8 cellular contexts compared by ENCODE assay signal in the genomic region with DNA sequence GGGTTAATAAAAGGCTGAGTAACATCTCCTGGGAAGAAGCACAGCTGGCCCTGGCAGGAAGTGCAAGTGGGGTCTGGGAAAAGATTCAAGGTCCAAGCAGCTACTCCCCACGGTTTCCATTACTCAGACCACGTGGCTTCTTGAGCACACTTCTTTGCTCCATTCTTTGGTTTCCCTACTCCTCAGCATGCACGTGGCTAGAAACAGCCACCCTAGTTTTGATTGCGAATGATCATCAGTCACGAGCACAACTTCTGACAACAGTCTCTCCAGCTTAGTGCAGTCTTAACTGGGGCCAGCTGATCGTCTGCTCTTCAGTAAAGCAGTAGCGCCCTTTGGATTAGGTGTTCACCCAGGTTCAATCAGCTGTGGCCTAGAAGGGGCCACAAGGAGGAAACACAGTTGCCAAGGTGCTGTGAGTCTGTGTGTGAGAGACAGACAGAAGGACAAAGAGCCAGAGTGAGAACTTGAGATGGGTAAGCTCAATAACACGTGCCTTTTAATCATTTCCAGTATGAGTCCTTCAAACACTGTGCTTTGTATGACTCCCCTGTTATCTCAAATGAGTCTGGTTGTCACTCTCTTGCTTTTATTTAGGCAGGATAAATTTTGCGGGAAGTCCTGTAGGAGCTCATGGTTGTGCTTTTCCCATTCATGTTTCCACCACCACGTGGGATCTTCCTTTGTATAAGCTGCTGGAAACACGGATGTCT. TPM values are rescaled to one million over a fixed set of nuclear protein-coding genes. Genes with fewer than 3 reads are reported as not detected.
A peak's percentile ranks its signal among the peaks of the same experiment; 100 is the strongest.
DNase-seq lines count a peak whose midpoint lies in the region; ATAC-seq and TF ChIP-seq lines count a peak whose summit lies in the region.

No MANE protein-coding gene starts in this region.

- no peak for TF ChIP-seq CTCF in osteoblast (IDR thresholded peaks at IDR 0.05; ENCODE audit: extremely low read depth, low read depth, low read length)

- H3K27me3 Mint-ChIP-seq in CD4-positive, CD25-positive, alpha-beta regulatory T cell = peaks cover 57% of the 10 kb centered on the region

- H3K79me2 ChIP-seq in osteoblast (ENCODE audit: insufficient read depth, low read length) = peaks cover 35% of the 10 kb centered on the region

- no peaks in the 10 kb centered on the region for H3K36me3 ChIP-seq in CD4-positive, CD25-positive, alpha-beta regulatory T cell (ENCODE audit: control insufficient read depth, insufficient read depth, low read length)
- peaks cover 5% of the 10 kb centered on the region for H3K36me3 ChIP-seq in osteoblast (ENCODE audit: insufficient read depth, low read length)

- peak overlapping the region in 1 of 3 donors; percentile 64 for H3K27ac Mint-ChIP-seq in CD4-positive, CD25-positive, alpha-beta regulatory T cell

- peak in 1 of 2 donors; percentile 11 for ATAC-seq in CD4-positive, CD25-positive, alpha-beta regulatory T cell (ENCODE audit: low read depth in 2 of 2)
- ATAC-seq in GM19324 (IDR thresholded peaks at IDR 0.05; ENCODE audit: low FRiP score, unreplicated experiment) (no peak), GM18861 (IDR thresholded peaks at IDR 0.05; ENCODE audit: unreplicated experiment) (no peak)

- DNase-seq in CD4-positive, CD25-positive, alpha-beta regulatory T cell = no peak
- peak; percentile 85 for DNase-seq in RPMI7951 (ENCODE audit: low read depth)
- DNase-seq in fibroblast of gingiva (ENCODE audit: low read depth) = peak; percentile 82
- DNase-seq in osteoblast (ENCODE audit: insufficient read length, low spot score, missing footprints) = peak; percentile 69
- DNase-seq in NCI-H526 treated with DMSO at 0.1 percent for 48 hours (lab: John Stamatoyannopoulos, UW) = no peak
- no peak for DNase-seq in islet precursor cell

- H2AFZ ChIP-seq in osteoblast (ENCODE audit: low read length) = peak overlapping the region; percentile 82

- H3K9me3 ChIP-seq in CD4-positive, CD25-positive, alpha-beta regulatory T cell (ENCODE audit: control insufficient read depth in 2 of 2, low read length in 2 of 2) = no peaks in the 10 kb centered on the region
- H3K9me3 ChIP-seq in osteoblast (ENCODE audit: low read depth, low read length) = no peaks in the 10 kb centered on the region

- no peak overlapping the region for H3K27ac ChIP-seq in CD4-positive, CD25-positive, alpha-beta regulatory T cell (ENCODE audit: insufficient read depth, low read length, poor library complexity, severe bottlenecking)
- H3K27ac ChIP-seq in osteoblast (ENCODE audit: low read depth, low read length) = peak overlapping the region; percentile 96

- peak overlapping the region; percentile 68 to 83 (median 78) for H3K4me3 Mint-ChIP-seq in CD4-positive, CD25-positive, alpha-beta regulatory T cell

- peaks cover 8% of the 10 kb centered on the region for H3K4me1 ChIP-seq in CD4-positive, CD25-positive, alpha-beta regulatory T cell (ENCODE audit: control insufficient read depth, insufficient read depth, low read length, poor library complexity, severe bottlenecking)
- H3K4me1 ChIP-seq in osteoblast (ENCODE audit: insufficient read depth, low read length) = peaks cover 26% of the 10 kb centered on the region

- H4K20me1 ChIP-seq in osteoblast (ENCODE audit: insufficient read depth, low read length) = peaks cover 16% of the 10 kb centered on the region

- peaks cover 0 to 18% (median 8%) of the 10 kb centered on the region in 4 donors for H3K4me1 Mint-ChIP-seq in CD4-positive, CD25-positive, alpha-beta regulatory T cell

- H3K4me3 ChIP-seq in CD4-positive, CD25-positive, alpha-beta regulatory T cell (ENCODE audit: low read depth, low read length) = no peak overlapping the region
- H3K4me3 ChIP-seq in osteoblast (ENCODE audit: insufficient read depth, low read length) = peak overlapping the region; percentile 89

- H3K9me3 Mint-ChIP-seq in CD4-positive, CD25-positive, alpha-beta regulatory T cell = peaks cover 0 to 7% (median 2%) of the 10 kb centered on the region in 7 donors

- no peaks in the 10 kb centered on the region for H3K36me3 Mint-ChIP-seq in CD4-positive, CD25-positive, alpha-beta regulatory T cell

- H3K4me2 ChIP-seq in osteoblast (ENCODE audit: insufficient read depth, low read length) = peak overlapping the region; percentile 76

- peaks cover 33% of the 10 kb centered on the region for H3K27me3 ChIP-seq in CD4-positive, CD25-positive, alpha-beta regulatory T cell (ENCODE audit: control insufficient read depth, insufficient read depth, low read length)
- H3K27me3 ChIP-seq in osteoblast (ENCODE audit: insufficient read depth, low read length) = no peaks in the 10 kb centered on the region

RNA-seq across cellular contexts. Expression of a gene that starts 1.0 kb away (rescaled TPM):
- 0.30 TPM for total RNA-seq in CD4-positive, CD25-positive, alpha-beta regulatory T cell
- under 1 TPM in 3 of 4 donors, not detected in 1; 0.09 to 0.31 (median 0.18) TPM for polyA plus RNA-seq in CD4-positive, CD25-positive, alpha-beta regulatory T cell
- total RNA-seq in RPMI7951 (2014; rRNA removed; shearing (Covaris generic)) = 31.1 and 47.8 TPM in 2 replicates
- 74.9 and 83.7 TPM in 2 replicates for total RNA-seq in osteoblast

Comparison
In these comparisons a context has a peak if more than half of its experiments do, and no peak if none do; other contexts are left out.
1. DNase-seq: peak in RPMI7951 (single experiment), fibroblast of gingiva (single experiment) and osteoblast (single experiment); none in CD4-positive, CD25-positive, alpha-beta regulatory T cell (0 of 3), NCI-H526 treated with DMSO at 0.1 percent for 48 hours (single experiment) and islet precursor cell (single experiment).
2. RNA of a gene that starts 1.0 kb away (total RNA-seq): 74.9 to 83.7 TPM in osteoblast and 31.1 to 47.8 TPM in RPMI7951; 0.30 TPM in CD4-positive, CD25-positive, alpha-beta regulatory T cell (single experiment); every median in the first group is over 10 times any median in the second.